In the genomic region with DNA sequence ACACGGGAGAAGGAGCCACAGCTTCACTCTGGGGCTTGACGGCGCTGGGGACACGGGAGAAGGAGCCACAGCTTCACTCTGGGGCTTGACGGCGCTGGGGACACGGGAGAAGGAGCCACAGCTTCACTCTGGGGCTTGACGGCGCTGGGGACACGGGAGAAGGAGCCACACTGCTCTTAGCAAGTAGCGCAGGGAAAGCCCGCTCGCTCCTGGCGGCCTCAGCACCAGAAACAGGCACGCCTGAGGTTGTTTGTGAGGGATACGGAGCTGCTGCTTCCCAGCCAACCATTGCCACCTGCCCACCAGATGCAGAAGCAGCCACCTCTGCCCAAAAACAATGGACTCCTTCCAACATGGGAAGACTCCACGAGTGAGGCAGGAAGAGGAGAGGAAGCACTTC, we compare ENCODE assay signal across 7 cellular contexts.
DNase-seq lines count a peak whose midpoint lies in the region; ATAC-seq, FAIRE-seq and TF ChIP-seq lines count a peak whose summit lies in the region.
"Not testable (repeated sequence)": the region's sequence is repeated elsewhere in the genome, so short reads cannot be mapped to it uniquely, and the experiment has no call there.

No MANE protein-coding gene starts in this region.

- peak overlapping the region; percentile 50 for H2BK20ac ChIP-seq in IMR-90 (ENCODE audit: low read depth, low read length)
- H2BK20ac ChIP-seq in H1 (ENCODE audit: low read length): not testable (repeated sequence)

- H4K8ac ChIP-seq in IMR-90 (ENCODE audit: low read depth in 2 of 2, low read length in 2 of 2): peak overlapping the region; percentile 37 to 68; a peak in 3 of 4 replicates
- not testable (repeated sequence) for H4K8ac ChIP-seq in H1 (ENCODE audit: extremely low read depth, insufficient read depth, low read length); mesenchymal stem cell (ENCODE audit: low read length); neuronal stem cell (ENCODE audit: low read depth, low read length)

- TF ChIP-seq EP300 in H1 (IDR thresholded peaks at IDR 0.05; ENCODE audit: borderline replicate concordance in 1 of 2, low read depth in 2 of 2, low read length in 2 of 2): not testable (repeated sequence)

- H3F3A ChIP-seq in GM23338 (replicated peaks; ENCODE audit: low read depth): not testable (repeated sequence)

- not testable (repeated sequence) for H3K27me3 ChIP-seq in GM23338 (ENCODE audit: insufficient read depth); IMR-90 (ENCODE audit: control insufficient read depth, insufficient read depth, low read length); H1 (replicated peaks in 1 of 4; ENCODE audit: control insufficient read depth in 3 of 4, extremely low read depth in 1 of 4, insufficient read depth in 3 of 4, low read length in 3 of 4); fibroblast of lung (ENCODE audit: control insufficient read depth, insufficient read depth, low read length); mesenchymal stem cell (ENCODE audit: control insufficient read depth in 1 of 2, insufficient read depth in 1 of 2, low read length in 2 of 2); neuronal stem cell (ENCODE audit: control insufficient read depth in 3 of 3, insufficient read depth in 3 of 3, low read depth in 1 of 3, low read length in 3 of 3)

- not testable (repeated sequence) for H3K9me1 ChIP-seq in IMR-90 (ENCODE audit: insufficient read depth, low read length)

- not testable (repeated sequence) for H3K4me1 Mint-ChIP-seq in GM23338; activated CD8-positive, alpha-beta T cell treated with anti-CD3 and anti-CD28 coated beads, Interleukin-2, amount 10 ng/mL, durations not matched to agents 7 days and 5 days (ENCODE audit: low read depth)

- not testable (repeated sequence) for H3K27ac Mint-ChIP-seq in GM23338; activated CD8-positive, alpha-beta T cell treated with anti-CD3 and anti-CD28 coated beads, Interleukin-2, amount 10 ng/mL, durations not matched to agents 7 days and 5 days

- H3K36me3 ChIP-seq in GM23338 (ENCODE audit: insufficient read depth); IMR-90 (ENCODE audit: control insufficient read depth, insufficient read depth, low read length); H1 (ENCODE audit: control insufficient read depth in 2 of 4, insufficient read depth in 4 of 4, low read length in 3 of 4); fibroblast of lung (ENCODE audit: control insufficient read depth, insufficient read depth, low read length); mesenchymal stem cell (ENCODE audit: control insufficient read depth in 1 of 2, insufficient read depth in 2 of 2, low read depth in 1 of 2, low read length in 2 of 2); neuronal stem cell (replicated peaks in 1 of 2; ENCODE audit: control insufficient read depth in 2 of 2, insufficient read depth in 2 of 2, low read length in 2 of 2): not testable (repeated sequence)

- dilution Hi-C loops in IMR-90 (cut with HindIII; ENCODE audit: low sequenced_read_pairs, unreplicated experiment): not testable (repeated sequence)

- not testable (repeated sequence) for TF ChIP-seq CTCF in GM23338 (conservative IDR thresholded peaks at IDR 0.05; ENCODE audit: low read depth in 2 of 2); IMR-90 (conservative IDR thresholded peaks at IDR 0.05; ENCODE audit: low read depth, low read length); H1 (IDR thresholded peaks at IDR 0.05; ENCODE audit: control extremely low read depth in 1 of 3, insufficient read depth in 1 of 3, low read depth in 1 of 3, low read length in 3 of 3); fibroblast of lung (conservative IDR thresholded peaks at IDR 0.05 in 1 of 2, IDR thresholded peaks at IDR 0.05 in 1 of 2; ENCODE audit: low read depth in 1 of 2, low read length in 2 of 2)

- H3K9ac ChIP-seq in IMR-90 (ENCODE audit: low read depth, low read length); H1 (replicated peaks in 1 of 4; ENCODE audit: extremely low read depth in 1 of 4, low read depth in 3 of 4, low read length in 3 of 4); fibroblast of lung (ENCODE audit: insufficient read depth, low read length); mesenchymal stem cell (ENCODE audit: low read length): not testable (repeated sequence)
- peak overlapping the region; percentile 16 for H3K9ac ChIP-seq in neuronal stem cell (ENCODE audit: low read depth, low read length, poor library complexity)

- H2AFZ ChIP-seq in GM23338: 0 out of 2 replicates have a peak overlapping the region, but pooled peaks have one; percentile 88
- not testable (repeated sequence) for H2AFZ ChIP-seq in IMR-90 (replicated peaks; ENCODE audit: low read length, poor library complexity); neuronal stem cell (ENCODE audit: low read length)
- H2AFZ ChIP-seq in H1 (ENCODE audit: low read length): peak overlapping the region; percentile 78; the same call in 1 of the 2 replicates
- peak overlapping the region; percentile 5 for H2AFZ ChIP-seq in fibroblast of lung (ENCODE audit: low read length)
- H2AFZ ChIP-seq in mesenchymal stem cell (ENCODE audit: low read depth, low read length): peak overlapping the region; percentile 64

- H3K4me3 Mint-ChIP-seq in GM23338; activated CD8-positive, alpha-beta T cell treated with anti-CD3 and anti-CD28 coated beads, Interleukin-2, amount 10 ng/mL, durations not matched to agents 7 days and 5 days: not testable (repeated sequence)

- not testable (repeated sequence) for FAIRE-seq in H1 (lab: Jason Lieb, UNC)

- H3K4me1 ChIP-seq in GM23338 (ENCODE audit: insufficient read depth); H1 (replicated peaks in 1 of 4; ENCODE audit: control insufficient read depth in 3 of 4, insufficient read depth in 4 of 4, low read length in 3 of 4); mesenchymal stem cell (ENCODE audit: control insufficient read depth, insufficient read depth, low read depth, low read length); neuronal stem cell (ENCODE audit: control insufficient read depth in 2 of 2, insufficient read depth in 1 of 2, low read depth in 1 of 2, low read length in 2 of 2): not testable (repeated sequence)
- H3K4me1 ChIP-seq in IMR-90 (ENCODE audit: control insufficient read depth, insufficient read depth, low read length) (peaks cover 20% of the 10 kb centered on the region), fibroblast of lung (ENCODE audit: control insufficient read depth, extremely low read depth, insufficient read depth, low read length) (peaks cover 11% of the 10 kb centered on the region)

- peaks cover 10% of the 10 kb centered on the region; the same call in 1 of the 2 replicates for H3K9me2 ChIP-seq in GM23338 (ENCODE audit: insufficient read depth)

- peak; percentile 28; the same call in 1 of the 3 replicates for ATAC-seq in GM23338
- ATAC-seq in IMR-90 (ENCODE audit: low read depth); activated CD8-positive, alpha-beta T cell treated with anti-CD3 and anti-CD28 coated beads, Interleukin-2, amount 10 ng/mL, durations not matched to agents 7 days and 5 days: not testable (repeated sequence)

- not testable (repeated sequence) for TF ChIP-seq RAD21 in IMR-90 (IDR thresholded peaks at IDR 0.05; ENCODE audit: low read length); H1 (IDR thresholded peaks at IDR 0.05 in 1 of 2, conservative IDR thresholded peaks at IDR 0.05 in 1 of 2; ENCODE audit: low read depth in 2 of 2, low read length in 2 of 2)

- not testable (repeated sequence) for H3K27me3 Mint-ChIP-seq in GM23338 (ENCODE audit: insufficient read depth, low read depth, poor library complexity); activated CD8-positive, alpha-beta T cell treated with anti-CD3 and anti-CD28 coated beads, Interleukin-2, amount 10 ng/mL, durations not matched to agents 7 days and 5 days (ENCODE audit: low read depth)

- in situ Hi-C loops in IMR-90 (cut with MboI; ENCODE audit: low sequenced_read_pairs): not testable (repeated sequence)

- peak overlapping the region; percentile 86 for H2BK120ac ChIP-seq in IMR-90 (ENCODE audit: low read depth, low read length)
- H2BK120ac ChIP-seq in H1 (replicated peaks; ENCODE audit: low read depth, low read length); mesenchymal stem cell (ENCODE audit: low read depth, low read length); neuronal stem cell (ENCODE audit: low read depth, low read length): not testable (repeated sequence)

- H3K9me3 ChIP-seq in IMR-90 (ENCODE audit: control insufficient read depth, insufficient read depth, low read length); H1 (ENCODE audit: insufficient read depth in 2 of 2, low read depth in 1 of 2, low read length in 1 of 2); fibroblast of lung (ENCODE audit: control insufficient read depth, insufficient read depth, low read depth, low read length); mesenchymal stem cell (ENCODE audit: control insufficient read depth, low read length); neuronal stem cell (replicated peaks in 1 of 2; ENCODE audit: control insufficient read depth in 2 of 2, insufficient read depth in 1 of 2, low read depth in 1 of 2, low read length in 2 of 2): not testable (repeated sequence)

- peak overlapping the region; percentile 55; the same call in 1 of the 2 replicates for H3K4ac ChIP-seq in IMR-90 (ENCODE audit: low read depth, low read length)
- H3K4ac ChIP-seq in H1 (replicated peaks; ENCODE audit: insufficient read length, low read depth, low read length); mesenchymal stem cell (ENCODE audit: low read depth in 1 of 2, low read length in 2 of 2); neuronal stem cell (ENCODE audit: low read length): not testable (repeated sequence)

- TF ChIP-seq POLR2A in IMR-90 (IDR thresholded peaks at IDR 0.05; ENCODE audit: low read depth, low read length); H1 (IDR thresholded peaks at IDR 0.05; ENCODE audit: control extremely low read depth in 1 of 2, low read depth in 2 of 2, low read length in 2 of 2): not testable (repeated sequence)

- not testable (repeated sequence) for H3K27ac ChIP-seq in GM23338 (ENCODE audit: low read depth); H1 (ENCODE audit: low read depth, low read length); fibroblast of lung (ENCODE audit: insufficient read depth, low read length); mesenchymal stem cell (ENCODE audit: low read length, poor library complexity, severe bottlenecking); neuronal stem cell (replicated peaks; ENCODE audit: low read length)
- H3K27ac ChIP-seq in IMR-90 (ENCODE audit: insufficient read depth, low read length): peak overlapping the region; percentile 30; the same call in 1 of the 2 replicates

- peak overlapping the region; percentile 97 for H3K18ac ChIP-seq in IMR-90 (ENCODE audit: low read depth, low read length)
- H3K18ac ChIP-seq in H1 (ENCODE audit: extremely low read depth, low read length); mesenchymal stem cell (ENCODE audit: low read depth in 1 of 2, low read length in 2 of 2): not testable (repeated sequence)
- peak overlapping the region; percentile 33 for H3K18ac ChIP-seq in neuronal stem cell (ENCODE audit: low read length)

- H3K23me2 ChIP-seq in H1 (ENCODE audit: low read depth, low read length): not testable (repeated sequence)

- CTCF ChIA-PET in IMR-90 (lab: Yijun Ruan, JAX); activated CD8-positive, alpha-beta T cell treated with anti-CD3 and anti-CD28 coated beads, Interleukin-2, amount 10 ng/mL, durations not matched to agents 7 days and 5 days (lab: Charles Lee): not testable (repeated sequence)
- CTCF ChIA-PET in H1 (lab: Charles Lee; ENCODE audit: partially characterized antibody): interaction anchor here (1.3 kb wide), 1 partner anchor 10 kb away, joined by 5 read pairs; no protein-coding TSS in a partner anchor

- H2BK5ac ChIP-seq in IMR-90 (ENCODE audit: low read depth, low read length, poor library complexity, severe bottlenecking): peak overlapping the region; percentile 5
- not testable (repeated sequence) for H2BK5ac ChIP-seq in H1 (ENCODE audit: low read depth, low read length); mesenchymal stem cell (ENCODE audit: low read depth, low read length, poor library complexity, severe bottlenecking); neuronal stem cell (ENCODE audit: low read length)

- no CpG with 5 or more reads among the region's 17 CpGs for WGBS in IMR-90 (ENCODE audit: extremely low coverage in 2 of 2, insufficient read length in 1 of 2), 2 experiments
- 90% methylated on average over 10 of the region's 17 CpGs; no CpG with 5 or more reads in 1 of the 2 experiments for WGBS in H1 (ENCODE audit: extremely low coverage in 1 of 2, insufficient coverage in 1 of 2, insufficient read length in 1 of 2, insufficient replicate concordance in 2 of 2, low coverage in 1 of 2, low lambda C conversion rate in 2 of 2, missing lambda C conversion rate in 1 of 2), 2 experiments
- WGBS in mesenchymal stem cell: 92% methylated on average over 10 of the region's 17 CpGs
- WGBS in neuronal stem cell (ENCODE audit: extremely low coverage in 2 of 2, insufficient read length in 2 of 2, insufficient replicate concordance in 1 of 2), 2 donors: no CpG with 5 or more reads among the region's 17 CpGs

- not testable (repeated sequence) for H4K20me1 ChIP-seq in GM23338 (replicated peaks; ENCODE audit: insufficient read depth); IMR-90 (ENCODE audit: insufficient read depth, low read length); H1 (replicated peaks in 1 of 2; ENCODE audit: control insufficient read depth in 1 of 2, insufficient read depth in 2 of 2, low read length in 2 of 2); fibroblast of lung (ENCODE audit: control insufficient read depth, extremely low read depth, insufficient read depth, low read length)

- H2BK15ac ChIP-seq in IMR-90 (ENCODE audit: low read depth, low read length): peak overlapping the region; percentile 92; the same call in 1 of the 3 replicates
- H2BK15ac ChIP-seq in H1 (ENCODE audit: low read length); mesenchymal stem cell (ENCODE audit: low read depth, poor library complexity, severe bottlenecking); neuronal stem cell (ENCODE audit: low read length): not testable (repeated sequence)

- peak overlapping the region; percentile 88 for H4K91ac ChIP-seq in IMR-90 (ENCODE audit: insufficient read depth, low read depth, low read length)
- not testable (repeated sequence) for H4K91ac ChIP-seq in H1 (replicated peaks; ENCODE audit: insufficient read length, low read length); mesenchymal stem cell (ENCODE audit: low read length); neuronal stem cell (ENCODE audit: low read depth, low read length, poor library complexity)

- H2BK12ac ChIP-seq in H1 (ENCODE audit: low read depth, low read length); mesenchymal stem cell (ENCODE audit: low read length in 2 of 2); neuronal stem cell (ENCODE audit: low read length): not testable (repeated sequence)

- H3K79me1 ChIP-seq in IMR-90 (ENCODE audit: low read depth in 1 of 2, low read length in 2 of 2); H1 (ENCODE audit: low read depth, low read length); mesenchymal stem cell (replicated peaks; ENCODE audit: low read length, poor library complexity, severe bottlenecking); neuronal stem cell (ENCODE audit: low read depth, low read length): not testable (repeated sequence)

- BruUV-seq in IMR-90 (replicated peaks; lab: Mats Ljungman, UMichigan): not testable (repeated sequence)

- H3K4me2 ChIP-seq in GM23338; IMR-90 (ENCODE audit: low read depth, low read length); H1 (ENCODE audit: insufficient read depth in 1 of 2, low read depth in 2 of 2, low read length in 2 of 2); fibroblast of lung (ENCODE audit: extremely low read depth, insufficient read depth, low read length); mesenchymal stem cell (ENCODE audit: low read length, poor library complexity, severe bottlenecking); neuronal stem cell (ENCODE audit: insufficient read depth, low read length, poor library complexity, severe bottlenecking): not testable (repeated sequence)

- H3K79me2 ChIP-seq in GM23338 (replicated peaks; ENCODE audit: insufficient read depth); H1 (ENCODE audit: control insufficient read depth in 1 of 2, insufficient read depth in 2 of 2, low read length in 2 of 2); fibroblast of lung (ENCODE audit: control insufficient read depth, insufficient read depth, low read length): not testable (repeated sequence)

- POLR2A ChIA-PET in IMR-90 (lab: Charles Lee; ENCODE audit: unreplicated experiment); activated CD8-positive, alpha-beta T cell treated with anti-CD3 and anti-CD28 coated beads, Interleukin-2, amount 10 ng/mL, durations not matched to agents 7 days and 5 days (lab: Charles Lee); H1 (lab: Charles Lee; ENCODE audit: partially characterized antibody): not testable (repeated sequence)

- not testable (repeated sequence) for H3K9me3 Mint-ChIP-seq in GM23338; activated CD8-positive, alpha-beta T cell treated with anti-CD3 and anti-CD28 coated beads, Interleukin-2, amount 10 ng/mL, durations not matched to agents 7 days and 5 days (ENCODE audit: insufficient read depth)

- not testable (repeated sequence) for H2AK9ac ChIP-seq in IMR-90 (replicated peaks; ENCODE audit: low read depth, low read length, poor library complexity)

- H3K36me3 Mint-ChIP-seq in GM23338 (ENCODE audit: low read depth); activated CD8-positive, alpha-beta T cell treated with anti-CD3 and anti-CD28 coated beads, Interleukin-2, amount 10 ng/mL, durations not matched to agents 7 days and 5 days (ENCODE audit: low read depth): not testable (repeated sequence)

- 0 out of 2 replicates have a peak overlapping the region, but pooled peaks have one; percentile 5 for H3K14ac ChIP-seq in IMR-90 (replicated peaks; ENCODE audit: low read depth, low read length)
- H3K14ac ChIP-seq in H1 (ENCODE audit: insufficient read length): not testable (repeated sequence)
- H3K14ac ChIP-seq in mesenchymal stem cell (ENCODE audit: low read length in 2 of 2): peak overlapping the region in 1 of 2 experiments; percentile 51
- H3K14ac ChIP-seq in neuronal stem cell (ENCODE audit: low read length): peak overlapping the region; percentile 64

- H3K56ac ChIP-seq in IMR-90 (ENCODE audit: extremely low read depth, insufficient read depth, low read length); H1 (replicated peaks; ENCODE audit: insufficient read length, low read depth, low read length): not testable (repeated sequence)

- H2AK5ac ChIP-seq in IMR-90 (ENCODE audit: low read depth, low read length): peak overlapping the region; percentile 29; the same call in 1 of the 2 replicates
- H2AK5ac ChIP-seq in H1 (ENCODE audit: low read depth, low read length); mesenchymal stem cell (ENCODE audit: low read length, severe bottlenecking); neuronal stem cell (ENCODE audit: low read depth, low read length): not testable (repeated sequence)

- DNase-seq in GM23338 (ENCODE audit: low spot score); IMR-90; H1 (ENCODE audit: low read depth in 1 of 2, low spot score in 2 of 2); fibroblast of lung (ENCODE audit: low read depth in 2 of 2); mesenchymal stem cell; neuronal stem cell (ENCODE audit: low spot score): not testable (repeated sequence)
- peak; percentile 14 for DNase-seq in activated CD8-positive, alpha-beta T cell treated with anti-CD3 and anti-CD28 coated beads, Interleukin-2, amount 10 ng/mL, durations not matched to agents 7 days and 5 days

- H3K4me3 ChIP-seq in GM23338; IMR-90 (ENCODE audit: insufficient read depth, low read depth, low read length); H1 (ENCODE audit: extremely low read depth in 1 of 4, insufficient read depth in 2 of 4, low read depth in 3 of 4, low read length in 4 of 4); fibroblast of lung (replicated peaks in 1 of 4; ENCODE audit: control extremely low read depth in 1 of 4, insufficient read depth in 1 of 4, low read depth in 3 of 4, low read length in 4 of 4); mesenchymal stem cell (ENCODE audit: insufficient read depth in 1 of 2, low read depth in 1 of 2, low read length in 2 of 2); neuronal stem cell (ENCODE audit: low read length in 2 of 2): not testable (repeated sequence)

- not testable (repeated sequence) for H3K23ac ChIP-seq in IMR-90 (ENCODE audit: low read depth, low read length); H1 (ENCODE audit: insufficient read length); mesenchymal stem cell (ENCODE audit: low read length in 2 of 2); neuronal stem cell (ENCODE audit: low read depth, low read length, poor library complexity)

- H4K5ac ChIP-seq in IMR-90 (ENCODE audit: low read depth, low read length): peak overlapping the region; percentile 83
- H4K5ac ChIP-seq in H1 (ENCODE audit: insufficient read length, low read depth, low read length): not testable (repeated sequence)

- intact Hi-C loops in IMR-90 (cut with micrococcal nuclease): loop anchor here (5.0 kb wide), 1 partner anchor 68 kb away; no protein-coding TSS in a partner anchor
